ENCODE assay signal across 1 cellular context in genomic region chr14:23969433-23970282, GRCh38.
A peak's percentile ranks its signal among the peaks of the same experiment; 100 is the strongest.
TF ChIP-seq lines count a peak whose summit lies in the region.

No MANE protein-coding gene starts in this region.

TF ChIP-seq in HepG2, 621 proteins besides CTCF, POLR2A, EP300 and RAD21 (continued from another document):
- TF ChIP-seq SKIL (CRISPR knock-in tag; IDR thresholded peaks at IDR 0.05; ENCODE audit: borderline replicate concordance) = peak; percentile 44; the same call in 1 of the 2 replicates
